Comparison of ENCODE assay signal across 2 cellular contexts in genomic region chr17:76670708-76671122, GRCh38.
TF ChIP-seq lines count a peak whose summit lies in the region.

No MANE protein-coding gene starts in this region.

TF ChIP-seq in A549, 52 proteins besides CTCF, POLR2A, EP300 and RAD21:
- TF ChIP-seq MAX (IDR thresholded peaks at IDR 0.05) (no peak), CBX2 (IDR thresholded peaks at IDR 0.05; ENCODE audit: borderline replicate concordance, low read depth) (no peak), BCL3 (IDR thresholded peaks at IDR 0.05) (no peak), RNF2 (IDR thresholded peaks at IDR 0.05; ENCODE audit: borderline replicate concordance, low read depth) (no peak), MAFK (IDR thresholded peaks at IDR 0.05; ENCODE audit: partially characterized antibody) (no peak), ZNF302 (CRISPR knock-in tag; IDR thresholded peaks at IDR 0.05) (no peak), JUNB (IDR thresholded peaks at IDR 0.05) (no peak), RFX5 (IDR thresholded peaks at IDR 0.05) (no peak), HOXB13 (CRISPR knock-in tag; IDR thresholded peaks at IDR 0.05; ENCODE audit: low read depth) (no peak), TP53 (CRISPR knock-in tag; IDR thresholded peaks at IDR 0.05) (no peak), KDM5A (IDR thresholded peaks at IDR 0.05) (no peak), ZSCAN20 (CRISPR knock-in tag; IDR thresholded peaks at IDR 0.05) (no peak), HOXA7 (CRISPR knock-in tag; IDR thresholded peaks at IDR 0.05) (no peak)
- TF ChIP-seq, protein P1, sequence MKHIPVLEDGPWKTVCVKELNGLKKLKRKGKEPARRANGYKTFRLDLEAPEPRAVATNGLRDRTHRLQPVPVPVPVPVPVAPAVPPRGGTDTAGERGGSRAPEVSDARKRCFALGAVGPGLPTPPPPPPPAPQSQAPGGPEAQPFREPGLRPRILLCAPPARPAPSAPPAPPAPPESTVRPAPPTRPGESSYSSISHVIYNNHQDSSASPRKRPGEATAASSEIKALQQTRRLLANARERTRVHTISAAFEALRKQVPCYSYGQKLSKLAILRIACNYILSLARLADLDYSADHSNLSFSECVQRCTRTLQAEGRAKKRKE (CRISPR knock-in tag; IDR thresholded peaks at IDR 0.05; ENCODE audit: low read depth): no peak
- TF ChIP-seq, protein P2, sequence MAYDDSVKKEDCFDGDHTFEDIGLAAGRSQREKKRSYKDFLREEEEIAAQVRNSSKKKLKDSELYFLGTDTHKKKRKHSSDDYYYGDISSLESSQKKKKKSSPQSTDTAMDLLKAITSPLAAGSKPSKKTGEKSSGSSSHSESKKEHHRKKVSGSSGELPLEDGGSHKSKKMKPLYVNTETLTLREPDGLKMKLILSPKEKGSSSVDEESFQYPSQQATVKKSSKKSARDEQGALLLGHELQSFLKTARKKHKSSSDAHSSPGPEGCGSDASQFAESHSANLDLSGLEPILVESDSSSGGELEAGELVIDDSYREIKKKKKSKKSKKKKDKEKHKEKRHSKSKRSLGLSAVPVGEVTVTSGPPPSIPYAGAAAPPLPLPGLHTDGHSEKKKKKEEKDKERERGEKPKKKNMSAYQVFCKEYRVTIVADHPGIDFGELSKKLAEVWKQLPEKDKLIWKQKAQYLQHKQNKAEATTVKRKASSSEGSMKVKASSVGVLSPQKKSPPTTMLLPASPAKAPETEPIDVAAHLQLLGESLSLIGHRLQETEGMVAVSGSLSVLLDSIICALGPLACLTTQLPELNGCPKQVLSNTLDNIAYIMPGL (CRISPR knock-in tag; IDR thresholded peaks at IDR 0.05; ENCODE audit: borderline replicate concordance): no peak
- TF ChIP-seq, protein P3, sequence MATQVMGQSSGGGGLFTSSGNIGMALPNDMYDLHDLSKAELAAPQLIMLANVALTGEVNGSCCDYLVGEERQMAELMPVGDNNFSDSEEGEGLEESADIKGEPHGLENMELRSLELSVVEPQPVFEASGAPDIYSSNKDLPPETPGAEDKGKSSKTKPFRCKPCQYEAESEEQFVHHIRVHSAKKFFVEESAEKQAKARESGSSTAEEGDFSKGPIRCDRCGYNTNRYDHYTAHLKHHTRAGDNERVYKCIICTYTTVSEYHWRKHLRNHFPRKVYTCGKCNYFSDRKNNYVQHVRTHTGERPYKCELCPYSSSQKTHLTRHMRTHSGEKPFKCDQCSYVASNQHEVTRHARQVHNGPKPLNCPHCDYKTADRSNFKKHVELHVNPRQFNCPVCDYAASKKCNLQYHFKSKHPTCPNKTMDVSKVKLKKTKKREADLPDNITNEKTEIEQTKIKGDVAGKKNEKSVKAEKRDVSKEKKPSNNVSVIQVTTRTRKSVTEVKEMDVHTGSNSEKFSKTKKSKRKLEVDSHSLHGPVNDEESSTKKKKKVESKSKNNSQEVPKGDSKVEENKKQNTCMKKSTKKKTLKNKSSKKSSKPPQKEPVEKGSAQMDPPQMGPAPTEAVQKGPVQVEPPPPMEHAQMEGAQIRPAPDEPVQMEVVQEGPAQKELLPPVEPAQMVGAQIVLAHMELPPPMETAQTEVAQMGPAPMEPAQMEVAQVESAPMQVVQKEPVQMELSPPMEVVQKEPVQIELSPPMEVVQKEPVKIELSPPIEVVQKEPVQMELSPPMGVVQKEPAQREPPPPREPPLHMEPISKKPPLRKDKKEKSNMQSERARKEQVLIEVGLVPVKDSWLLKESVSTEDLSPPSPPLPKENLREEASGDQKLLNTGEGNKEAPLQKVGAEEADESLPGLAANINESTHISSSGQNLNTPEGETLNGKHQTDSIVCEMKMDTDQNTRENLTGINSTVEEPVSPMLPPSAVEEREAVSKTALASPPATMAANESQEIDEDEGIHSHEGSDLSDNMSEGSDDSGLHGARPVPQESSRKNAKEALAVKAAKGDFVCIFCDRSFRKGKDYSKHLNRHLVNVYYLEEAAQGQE (IDR thresholded peaks at IDR 0.05): no peak

TF ChIP-seq in GM12878, 131 proteins besides CTCF, POLR2A, EP300 and RAD21:
- TF ChIP-seq KAT2A (conservative IDR thresholded peaks at IDR 0.05; ENCODE audit: control insufficient read depth, low read depth, low read length): no peak
- TF ChIP-seq ZNF217 (IDR thresholded peaks at IDR 0.05): no peak
- no peak for TF ChIP-seq ZZZ3 (IDR thresholded peaks at IDR 0.05; ENCODE audit: control insufficient read depth, insufficient read length, low read depth)
- no peak for TF ChIP-seq RCOR1 (conservative IDR thresholded peaks at IDR 0.05; ENCODE audit: low read depth, low read length)
- no peak for TF ChIP-seq ZBTB11 (CRISPR knock-in tag; IDR thresholded peaks at IDR 0.05)
- TF ChIP-seq RB1 (IDR thresholded peaks at IDR 0.05; ENCODE audit: borderline replicate concordance): no peak
- no peak for TF ChIP-seq MEF2B (IDR thresholded peaks at IDR 0.05; ENCODE audit: partially characterized antibody, poor library complexity, severe bottlenecking)
- no peak for TF ChIP-seq ATF2 (IDR thresholded peaks at IDR 0.05; ENCODE audit: low read length)
- TF ChIP-seq, protein P4, sequence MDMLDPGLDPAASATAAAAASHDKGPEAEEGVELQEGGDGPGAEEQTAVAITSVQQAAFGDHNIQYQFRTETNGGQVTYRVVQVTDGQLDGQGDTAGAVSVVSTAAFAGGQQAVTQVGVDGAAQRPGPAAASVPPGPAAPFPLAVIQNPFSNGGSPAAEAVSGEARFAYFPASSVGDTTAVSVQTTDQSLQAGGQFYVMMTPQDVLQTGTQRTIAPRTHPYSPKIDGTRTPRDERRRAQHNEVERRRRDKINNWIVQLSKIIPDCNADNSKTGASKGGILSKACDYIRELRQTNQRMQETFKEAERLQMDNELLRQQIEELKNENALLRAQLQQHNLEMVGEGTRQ (IDR thresholded peaks at IDR 0.05; ENCODE audit: borderline replicate concordance, low read depth, low read length): no peak
- no peak for TF ChIP-seq HCFC1 (IDR thresholded peaks at IDR 0.05; ENCODE audit: low read length)
- no peak for TF ChIP-seq NFXL1 (IDR thresholded peaks at IDR 0.05; ENCODE audit: borderline replicate concordance)
- TF ChIP-seq MYB (IDR thresholded peaks at IDR 0.05; ENCODE audit: borderline replicate concordance, low read depth, low read length): no peak
- no peak for TF ChIP-seq ASH2L (IDR thresholded peaks at IDR 0.05; ENCODE audit: borderline replicate concordance, low read depth)
- TF ChIP-seq SUZ12 (IDR thresholded peaks at IDR 0.05; ENCODE audit: unreplicated experiment): no peak
- no peak for TF ChIP-seq ESRRA (IDR thresholded peaks at IDR 0.05; ENCODE audit: low read length)
- no peak for TF ChIP-seq TCF3 (IDR thresholded peaks at IDR 0.05; ENCODE audit: borderline replicate concordance, insufficient read depth, low read depth, low read length)
- TF ChIP-seq SMAD1 (IDR thresholded peaks at IDR 0.05; ENCODE audit: low read depth, partially characterized antibody): no peak
- no peak for TF ChIP-seq CHD4 (IDR thresholded peaks at IDR 0.05)
TF ChIP-seq in GM12878: peak in this region for 0.
